1 cellular context compared by ENCODE assay signal in the genomic region with DNA sequence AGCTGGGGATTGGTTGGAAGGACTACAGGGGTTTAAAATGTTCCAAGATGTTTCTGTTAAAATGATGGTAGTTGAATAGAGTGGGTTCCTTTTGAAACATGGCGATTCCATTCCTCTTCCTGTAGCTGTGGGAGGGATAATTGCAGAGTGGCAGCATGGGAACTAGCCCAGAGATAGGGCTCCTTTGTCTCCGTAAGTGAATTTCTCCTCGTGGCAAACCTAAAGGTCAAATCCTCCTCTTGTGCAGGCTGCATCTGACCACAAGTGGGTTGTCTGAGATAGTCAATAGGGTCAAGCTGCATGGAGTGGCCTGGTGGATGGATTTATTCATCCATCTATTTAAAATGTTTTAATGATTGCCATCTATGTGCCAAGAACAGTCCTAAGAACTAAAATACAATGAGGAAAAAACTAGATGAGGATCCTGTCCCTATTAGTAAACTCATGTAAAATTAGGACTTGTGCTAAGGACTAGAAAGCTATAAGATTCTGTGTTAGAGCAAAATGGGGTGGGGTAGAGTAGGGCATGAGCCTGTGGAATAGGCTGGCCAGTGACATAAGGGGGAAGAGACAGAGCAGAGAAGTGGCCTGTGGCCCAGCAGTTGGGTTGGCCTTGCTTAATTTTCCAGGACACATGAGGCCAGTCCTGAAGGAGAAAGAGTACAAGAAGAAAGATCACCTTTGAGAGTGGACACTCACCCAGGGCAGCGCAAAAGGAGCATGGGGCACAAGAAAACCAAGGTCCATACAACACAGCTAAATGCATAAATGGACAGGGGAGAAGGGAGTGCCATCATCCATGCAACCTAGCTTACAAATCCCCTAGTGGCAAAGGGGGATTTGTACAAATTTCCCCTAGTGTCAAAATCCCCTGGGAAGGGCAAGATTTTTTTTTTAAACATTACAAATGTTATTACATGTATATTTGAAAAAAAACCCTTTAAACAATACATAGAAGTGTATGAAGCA.
TF ChIP-seq lines count a peak whose summit lies in the region.

No MANE protein-coding gene starts in this region.

TF ChIP-seq in GM23338, 12 proteins besides CTCF, POLR2A, EP300 and RAD21 (continued from another document):
- TF ChIP-seq, protein P1, sequence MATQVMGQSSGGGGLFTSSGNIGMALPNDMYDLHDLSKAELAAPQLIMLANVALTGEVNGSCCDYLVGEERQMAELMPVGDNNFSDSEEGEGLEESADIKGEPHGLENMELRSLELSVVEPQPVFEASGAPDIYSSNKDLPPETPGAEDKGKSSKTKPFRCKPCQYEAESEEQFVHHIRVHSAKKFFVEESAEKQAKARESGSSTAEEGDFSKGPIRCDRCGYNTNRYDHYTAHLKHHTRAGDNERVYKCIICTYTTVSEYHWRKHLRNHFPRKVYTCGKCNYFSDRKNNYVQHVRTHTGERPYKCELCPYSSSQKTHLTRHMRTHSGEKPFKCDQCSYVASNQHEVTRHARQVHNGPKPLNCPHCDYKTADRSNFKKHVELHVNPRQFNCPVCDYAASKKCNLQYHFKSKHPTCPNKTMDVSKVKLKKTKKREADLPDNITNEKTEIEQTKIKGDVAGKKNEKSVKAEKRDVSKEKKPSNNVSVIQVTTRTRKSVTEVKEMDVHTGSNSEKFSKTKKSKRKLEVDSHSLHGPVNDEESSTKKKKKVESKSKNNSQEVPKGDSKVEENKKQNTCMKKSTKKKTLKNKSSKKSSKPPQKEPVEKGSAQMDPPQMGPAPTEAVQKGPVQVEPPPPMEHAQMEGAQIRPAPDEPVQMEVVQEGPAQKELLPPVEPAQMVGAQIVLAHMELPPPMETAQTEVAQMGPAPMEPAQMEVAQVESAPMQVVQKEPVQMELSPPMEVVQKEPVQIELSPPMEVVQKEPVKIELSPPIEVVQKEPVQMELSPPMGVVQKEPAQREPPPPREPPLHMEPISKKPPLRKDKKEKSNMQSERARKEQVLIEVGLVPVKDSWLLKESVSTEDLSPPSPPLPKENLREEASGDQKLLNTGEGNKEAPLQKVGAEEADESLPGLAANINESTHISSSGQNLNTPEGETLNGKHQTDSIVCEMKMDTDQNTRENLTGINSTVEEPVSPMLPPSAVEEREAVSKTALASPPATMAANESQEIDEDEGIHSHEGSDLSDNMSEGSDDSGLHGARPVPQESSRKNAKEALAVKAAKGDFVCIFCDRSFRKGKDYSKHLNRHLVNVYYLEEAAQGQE (IDR thresholded peaks at IDR 0.05; ENCODE audit: unreplicated experiment): no peak
- no peak for TF ChIP-seq JUNB (IDR thresholded peaks at IDR 0.05; ENCODE audit: unreplicated experiment)
- TF ChIP-seq ZNF331 (CRISPR knock-in tag; IDR thresholded peaks at IDR 0.05; ENCODE audit: low read depth): no peak
- TF ChIP-seq NANOG (IDR thresholded peaks at IDR 0.05; ENCODE audit: borderline replicate concordance): no peak
- no peak for TF ChIP-seq EZH2phosphoT487 (IDR thresholded peaks at IDR 0.05; ENCODE audit: unreplicated experiment)
